In the genomic region with DNA sequence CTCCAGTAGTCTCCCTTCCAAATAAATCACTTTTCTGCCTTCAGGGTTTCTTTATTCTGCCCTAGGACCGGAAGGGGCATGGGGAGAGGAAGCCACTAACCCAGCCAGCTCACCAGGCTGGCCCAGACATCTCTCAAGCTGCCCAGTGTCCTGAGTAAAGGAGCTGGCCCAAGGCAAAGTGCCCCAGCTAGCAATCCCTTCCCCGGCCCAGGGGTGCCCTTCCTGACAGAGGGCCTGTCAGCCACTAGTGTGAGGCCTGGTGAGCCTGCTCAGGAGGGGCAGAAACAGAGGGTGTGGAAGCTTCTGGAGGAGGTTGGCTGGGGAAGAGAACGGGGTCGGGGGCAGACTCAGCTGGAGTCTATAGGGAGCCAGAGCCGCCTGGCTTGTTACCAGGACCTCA, we compare ENCODE assay signal across 11 cellular contexts. TPM values are rescaled to one million over a fixed set of nuclear protein-coding genes. Genes with fewer than 3 reads are reported as not detected.
DNase-seq lines count a peak whose midpoint lies in the region; ATAC-seq, FAIRE-seq and TF ChIP-seq lines count a peak whose summit lies in the region.
"Had no signal": no experiment of that assay in that cellular context is flagged by ENCODE, and none has a peak within 500 bp of the region (broad histone marks: within the 10 kb centered on the region; RNA-seq: fewer than 3 reads in every experiment).

No MANE protein-coding gene starts in this region.

- H3K4me1 Mint-ChIP-seq in CD4-positive, alpha-beta T cell (ENCODE audit: low read depth) = peaks cover 15% of the 10 kb centered on the region
- H3K4me1 Mint-ChIP-seq in chondrocyte (ENCODE audit: low read depth) (peaks cover 33% of the 10 kb centered on the region), osteocyte (ENCODE audit: unreplicated experiment) (peaks cover 22% of the 10 kb centered on the region)

- no peaks in the 10 kb centered on the region for H3K27me3 Mint-ChIP-seq in CD4-positive, alpha-beta T cell
- H3K27me3 Mint-ChIP-seq in chondrocyte (ENCODE audit: low read depth) (no peaks in the 10 kb centered on the region), osteocyte (ENCODE audit: unreplicated experiment) (no peaks in the 10 kb centered on the region)

- H3K27ac ChIP-seq in CD4-positive, alpha-beta T cell (ENCODE audit: low read depth, low read length) = no peak overlapping the region

- H3K9me3 Mint-ChIP-seq in CD4-positive, alpha-beta T cell = no peaks in the 10 kb centered on the region
- H3K9me3 Mint-ChIP-seq in chondrocyte (ENCODE audit: low read depth) (no peaks in the 10 kb centered on the region), osteocyte (ENCODE audit: unreplicated experiment) (no peaks in the 10 kb centered on the region)

- no peak for ATAC-seq in CD4-positive, alpha-beta T cell (ENCODE audit: poor library complexity)
- ATAC-seq in activated CD4-positive, CD25-positive, alpha-beta regulatory T cell treated with anti-CD3 and anti-CD28 coated beads, Interleukin-2, amount 50 U/mL, for 24 hours = no peak

- no peaks in the 10 kb centered on the region for H3K36me3 Mint-ChIP-seq in CD4-positive, alpha-beta T cell (ENCODE audit: low read depth)
- H3K36me3 Mint-ChIP-seq in chondrocyte (ENCODE audit: low read depth) = peaks cover 2% of the 10 kb centered on the region
- no peaks in the 10 kb centered on the region for H3K36me3 Mint-ChIP-seq in osteocyte (ENCODE audit: unreplicated experiment)

- H3K9me3 ChIP-seq in CD4-positive, alpha-beta T cell (ENCODE audit: control insufficient read depth, low read length) = no peaks in the 10 kb centered on the region
- H3K9me3 ChIP-seq: breast epithelium had no signal

- no peaks in the 10 kb centered on the region for H3K27me3 ChIP-seq in CD4-positive, alpha-beta T cell (ENCODE audit: control insufficient read depth, insufficient read depth, low read length)
- H3K27me3 ChIP-seq: breast epithelium had no signal

- H3K4me3 Mint-ChIP-seq in CD4-positive, alpha-beta T cell = peak overlapping the region; percentile 84
- H3K4me3 Mint-ChIP-seq in chondrocyte (ENCODE audit: unreplicated experiment) = peak overlapping the region; percentile 62
- peak overlapping the region; percentile 22 for H3K4me3 Mint-ChIP-seq in osteocyte (ENCODE audit: unreplicated experiment)

- intact Hi-C loops in CD4-positive, alpha-beta T cell (cut with DNase I, micrococcal nuclease) = loop anchor here (5.0 to 10.0 kb wide), 5 partner anchors 38 to 1983 kb away; a partner anchor contains a TSS

- POLR2A ChIA-PET in CD4-positive, alpha-beta T cell (lab: Charles Lee) = interaction anchor here (3.7 to 4.9 kb wide), 2 partner anchors 33 to 35 kb away, joined by 19 to 36 read pairs; no protein-coding TSS in a partner anchor

- no peak for FAIRE-seq in RCC 7860 (lab: Jason Lieb, UNC)
- FAIRE-seq: HTR-8/SVneo had no signal

- DNase-seq in CD4-positive, alpha-beta T cell = no peak
- no peak for DNase-seq in Jurkat, Clone E6-1 (ENCODE audit: low read depth, low spot score)
- DNase-seq in chondrocyte (ENCODE audit: low spot score) (no peak), osteocyte (ENCODE audit: extremely low spot score, unreplicated experiment) (no peak), T1000 (lab: John Stamatoyannopoulos, UW) (no peak), RCC 7860 (ENCODE audit: low spot score) (no peak), CD1c-positive myeloid dendritic cell (ENCODE audit: extremely low spot score) (no peak)
- DNase-seq: NCI-H187 had no signal

- H3K27ac Mint-ChIP-seq in CD4-positive, alpha-beta T cell = peak overlapping the region; percentile 85
- peak overlapping the region; percentile 32 for H3K27ac Mint-ChIP-seq in chondrocyte (ENCODE audit: unreplicated experiment)
- H3K27ac Mint-ChIP-seq in osteocyte (ENCODE audit: unreplicated experiment) = peak overlapping the region; percentile 63

- CTCF ChIA-PET in CD4-positive, alpha-beta T cell (lab: Charles Lee) = interaction anchor here (1.1 to 3.0 kb wide), 3 partner anchors 33 to 111 kb away, joined by 3 to 12 read pairs (median 4); no protein-coding TSS in a partner anchor

- H3K4me3 ChIP-seq in Jurkat, Clone E6-1 (ENCODE audit: low read length) = peak overlapping the region; percentile 77

- TF ChIP-seq CTCF in CD4-positive, alpha-beta T cell (IDR thresholded peaks at IDR 0.05) = no peak
- TF ChIP-seq CTCF in chondrocyte (IDR thresholded peaks at IDR 0.05) = no peak
- no peak for TF ChIP-seq CTCF in osteocyte (IDR thresholded peaks at IDR 0.05)

RNA-seq across cellular contexts. Expression of a gene that starts 22.2 kb away (rescaled TPM):
- total RNA-seq in CD4-positive, alpha-beta T cell = 1 to 10 TPM; 3.7 to 3.9 TPM
- 13.0 TPM for polyA plus RNA-seq in Jurkat, Clone E6-1 (2012; ENCODE audit: insufficient read depth, insufficient read length)
- 4.9 to 7.0 TPM (median 5.1 TPM) in 3 replicates for total RNA-seq in chondrocyte
- total RNA-seq in osteocyte = 15.7 and 15.8 TPM in 2 replicates

RNA-seq across cellular contexts. Expression of a gene that starts 35.7 kb away (rescaled TPM):
- under 1 TPM; 0.17 to 0.25 TPM for total RNA-seq in CD4-positive, alpha-beta T cell
- polyA plus RNA-seq in Jurkat, Clone E6-1 (2012; ENCODE audit: insufficient read depth, insufficient read length) = 2.8 TPM
- total RNA-seq in chondrocyte (0.21 TPM in 1 of 3 replicates, not detected in the others), osteocyte (not detected in 2 replicates)

RNA-seq across cellular contexts. Expression of a gene that starts 35.9 kb away (rescaled TPM):
- 1 to 10 TPM in 1 of 2 experiments, under 1 TPM in 1; 0.44 to 1.0 TPM for total RNA-seq in CD4-positive, alpha-beta T cell
- not detected for polyA plus RNA-seq in Jurkat, Clone E6-1 (2012; ENCODE audit: insufficient read depth, insufficient read length)
- total RNA-seq in chondrocyte (0.47 to 0.82 TPM (median 0.64 TPM) in 3 replicates), osteocyte (not detected in 2 replicates)

RNA-seq across cellular contexts. Expression of a gene that starts 51.4 kb away (rescaled TPM):
- not detected for total RNA-seq in CD4-positive, alpha-beta T cell
- not detected for polyA plus RNA-seq in Jurkat, Clone E6-1 (2012; ENCODE audit: insufficient read depth, insufficient read length)
- not detected in 3 replicates for total RNA-seq in chondrocyte
- not detected in 2 replicates for total RNA-seq in osteocyte

RNA-seq across cellular contexts. Expression of a gene that starts 51.6 kb away (rescaled TPM):
- under 1 TPM; 0.05 to 0.08 TPM for total RNA-seq in CD4-positive, alpha-beta T cell
- polyA plus RNA-seq in Jurkat, Clone E6-1 (2012; ENCODE audit: insufficient read depth, insufficient read length) = not detected
- total RNA-seq in chondrocyte (0.05 TPM in 1 of 3 replicates, not detected in the others), osteocyte (0.08 TPM in 1 of 2 replicates, not detected in the other)

Comparison
In these comparisons a context has a peak if more than half of its experiments do, and no peak if none do; other contexts are left out.
1. H3K27ac Mint-ChIP-seq: peak in every context shown above with its lines; median percentile 85 in CD4-positive, alpha-beta T cell; 63 in osteocyte; 32 in chondrocyte.
2. H3K4me3 Mint-ChIP-seq: peak in every context shown above with its lines; median percentile 84 in CD4-positive, alpha-beta T cell; 62 in chondrocyte; 22 in osteocyte.